15 cellular contexts compared by ENCODE assay signal in genomic region chr10:29733323-29733722, GRCh38.
DNase-seq lines count a peak whose midpoint lies in the region; TF ChIP-seq lines count a peak whose summit lies in the region.
"Had no signal": no experiment of that assay in that cellular context is flagged by ENCODE, and none has a peak within 500 bp of the region (broad histone marks: within the 10 kb centered on the region; RNA-seq: fewer than 3 reads in every experiment).

No MANE protein-coding gene starts in this region.

- no peaks in the 10 kb centered on the region for H3K9me3 Mint-ChIP-seq in activated naive CD8-positive, alpha-beta T cell (ENCODE audit: low read depth)
- peaks cover 2% of the 10 kb centered on the region for H3K9me3 Mint-ChIP-seq in activated naive CD8-positive, alpha-beta T cell treated with anti-CD3 and anti-CD28 coated beads for 36 hours
- no peaks in the 10 kb centered on the region for H3K9me3 Mint-ChIP-seq in chondrocyte (ENCODE audit: low read depth)
- H3K9me3 Mint-ChIP-seq in nephron progenitor cell, result peaks cover 4% of the 10 kb centered on the region

- no peaks in the 10 kb centered on the region for H3K27me3 Mint-ChIP-seq in activated naive CD8-positive, alpha-beta T cell
- peaks cover 9% of the 10 kb centered on the region for H3K27me3 Mint-ChIP-seq in activated naive CD8-positive, alpha-beta T cell treated with anti-CD3 and anti-CD28 coated beads for 36 hours
- H3K27me3 Mint-ChIP-seq in chondrocyte (ENCODE audit: low read depth) (no peaks in the 10 kb centered on the region), nephron progenitor cell (ENCODE audit: low read depth, poor library complexity) (peaks cover 7% of the 10 kb centered on the region)

- H3K36me3 Mint-ChIP-seq in activated naive CD8-positive, alpha-beta T cell, result peaks cover 7% of the 10 kb centered on the region
- peaks cover 9% of the 10 kb centered on the region for H3K36me3 Mint-ChIP-seq in activated naive CD8-positive, alpha-beta T cell treated with anti-CD3 and anti-CD28 coated beads for 36 hours
- H3K36me3 Mint-ChIP-seq in chondrocyte (ENCODE audit: low read depth), result peaks cover 7% of the 10 kb centered on the region
- peaks cover 16% of the 10 kb centered on the region for H3K36me3 Mint-ChIP-seq in nephron progenitor cell (ENCODE audit: low read depth)

- H3K4me3 ChIP-seq in uterus, result no peak overlapping the region
- H3K4me3 ChIP-seq in tibial nerve, result no peak overlapping the region
- no peak overlapping the region for H3K4me3 ChIP-seq in SJCRH30

- H3K27me3 ChIP-seq in uterus (no peaks in the 10 kb centered on the region), tibial nerve (no peaks in the 10 kb centered on the region), SJCRH30 (no peaks in the 10 kb centered on the region)

- H3K36me3 ChIP-seq in uterus (no peaks in the 10 kb centered on the region), tibial nerve (no peaks in the 10 kb centered on the region), SJCRH30 (no peaks in the 10 kb centered on the region)
- H3K36me3 ChIP-seq: WERI-Rb-1 had no signal

- peak overlapping the region; percentile 46 for H3K4me3 Mint-ChIP-seq in activated naive CD8-positive, alpha-beta T cell
- H3K4me3 Mint-ChIP-seq in activated naive CD8-positive, alpha-beta T cell treated with anti-CD3 and anti-CD28 coated beads for 36 hours, result no peak overlapping the region
- H3K4me3 Mint-ChIP-seq in chondrocyte (ENCODE audit: unreplicated experiment), result peak overlapping the region; percentile 4
- H3K4me3 Mint-ChIP-seq in nephron progenitor cell, result peak overlapping the region; percentile 84
- H3K4me3 Mint-ChIP-seq: memory B cell had no signal

- H3K27ac ChIP-seq in uterus, result peak overlapping the region; percentile 96 to 99
- no peak overlapping the region for H3K27ac ChIP-seq in tibial nerve
- no peak overlapping the region for H3K27ac ChIP-seq in SJCRH30
- H3K27ac ChIP-seq: WERI-Rb-1 had no signal

- TF ChIP-seq EP300 in tibial nerve (IDR thresholded peaks at IDR 0.05), result no peak

- H3K27ac Mint-ChIP-seq in activated naive CD8-positive, alpha-beta T cell, result no peak overlapping the region
- no peak overlapping the region for H3K27ac Mint-ChIP-seq in activated naive CD8-positive, alpha-beta T cell treated with anti-CD3 and anti-CD28 coated beads for 36 hours
- H3K27ac Mint-ChIP-seq in chondrocyte (ENCODE audit: unreplicated experiment) (peak overlapping the region; percentile 12), nephron progenitor cell (no peak overlapping the region)
- H3K27ac Mint-ChIP-seq: activated naive CD4-positive, alpha-beta T cell treated with anti-CD3 and anti-CD28 coated beads, Interleukin-2, amount 50 U/mL, for 72 hours; memory B cell; stimulated activated naive CD8-positive, alpha-beta T cell treated with anti-CD3 and anti-CD28 coated beads, Interleukin-15, amount 100 ng/mL, for 72 hours had no signal

- TF ChIP-seq CTCF in chondrocyte (IDR thresholded peaks at IDR 0.05) (no peak), nephron progenitor cell (IDR thresholded peaks at IDR 0.05) (no peak), uterus (IDR thresholded peaks at IDR 0.05) (no peak), tibial nerve (IDR thresholded peaks at IDR 0.05) (no peak)

- WGBS in tibial nerve, 2 donors, result 88 to 90% methylated on average over 6 of the region's 6 CpGs

- no peaks in the 10 kb centered on the region for H3K9me3 ChIP-seq in uterus
- H3K9me3 ChIP-seq in tibial nerve, result no peaks in the 10 kb centered on the region
- no peaks in the 10 kb centered on the region for H3K9me3 ChIP-seq in SJCRH30 (replicated peaks)

- DNase-seq in activated naive CD8-positive, alpha-beta T cell treated with anti-CD3 and anti-CD28 coated beads for 36 hours, result no peak
- no peak for DNase-seq in chondrocyte (ENCODE audit: low spot score)
- DNase-seq in nephron progenitor cell, result no peak
- DNase-seq in uterus, result peak in 1 of 2 donors; percentile 35
- DNase-seq in tibial nerve (ENCODE audit: low spot score in 2 of 2), result no peak
- DNase-seq in SJCRH30, result no peak
- DNase-seq in OCI-M1 (lab: John Stamatoyannopoulos, UW), result no peak
- DNase-seq: ACHN; DMS153; NCI-H2081 treated with DMSO at 0.1 percent for 48 hours; stimulated activated naive CD8-positive, alpha-beta T cell treated with anti-CD3 and anti-CD28 coated beads, Interleukin-15, amount 100 ng/mL, for 72 hours; WERI-Rb-1 had no signal

- H3K4me1 ChIP-seq in uterus, result peaks cover 0 to 4% of the 10 kb centered on the region in 2 donors
- peaks cover 0 to 35% (median 6%) of the 10 kb centered on the region in 4 donors for H3K4me1 ChIP-seq in tibial nerve
- peaks cover 27% of the 10 kb centered on the region for H3K4me1 ChIP-seq in SJCRH30

- TF ChIP-seq POLR2A in uterus (IDR thresholded peaks at IDR 0.05) (no peak), tibial nerve (IDR thresholded peaks at IDR 0.05) (no peak)

- intact Hi-C loops in uterus (cut with DNase I; ENCODE audit: low total_unique reads), result loop anchor here (10.0 kb wide), 1 partner anchor 139 kb away; no protein-coding TSS in a partner anchor

- peaks cover 56% of the 10 kb centered on the region for H3K4me1 Mint-ChIP-seq in activated naive CD8-positive, alpha-beta T cell (ENCODE audit: low read depth)
- peaks cover 37% of the 10 kb centered on the region for H3K4me1 Mint-ChIP-seq in activated naive CD8-positive, alpha-beta T cell treated with anti-CD3 and anti-CD28 coated beads for 36 hours
- H3K4me1 Mint-ChIP-seq in chondrocyte (ENCODE audit: low read depth) (peaks cover 61% of the 10 kb centered on the region), nephron progenitor cell (peaks cover 68% of the 10 kb centered on the region)
- H3K4me1 Mint-ChIP-seq: memory B cell had no signal

Comparison
In these comparisons a context has a peak if more than half of its experiments do, and no peak if none do; other contexts are left out.
1. H3K27ac ChIP-seq: peak in uterus (2 of 2); none in tibial nerve (0 of 4) and SJCRH30 (single experiment).